ENCODE assay signal across 8 cellular contexts in genomic region chr12:11171145-11171952, GRCh38. TPM values are rescaled to one million over a fixed set of nuclear protein-coding genes. Genes with fewer than 3 reads are reported as not detected.
DNase-seq lines count a peak whose midpoint lies in the region; ATAC-seq and TF ChIP-seq lines count a peak whose summit lies in the region.

SMIM10L1 (plus strand) TSS chr12:11171194; CDS start chr12:11171357, 163 bp downstream.

- WGBS in prostate gland: under 1% methylated on average over 61 of the region's 70 CpGs
- WGBS in urinary bladder: under 1% methylated on average over 70 of the region's 70 CpGs

- no peaks in the 10 kb centered on the region for H3K9me3 Mint-ChIP-seq in T-helper 2 cell treated with Interferon-gamma antibody and Interleukin-4, amounts not matched to agents 5 μg/mL and 100 μg/mL, for 36 hours

- H3K4me1 Mint-ChIP-seq in T-helper 2 cell treated with Interferon-gamma antibody and Interleukin-4, amounts not matched to agents 5 μg/mL and 100 μg/mL, for 36 hours (ENCODE audit: low read depth): peaks cover 42% of the 10 kb centered on the region

- H3K27me3 ChIP-seq in right atrium auricular region (no peaks in the 10 kb centered on the region), prostate gland (replicated peaks; ENCODE audit: insufficient read depth) (no peaks in the 10 kb centered on the region)

- peak; percentile 97 for ATAC-seq in GM18505 (IDR thresholded peaks at IDR 0.05; ENCODE audit: unreplicated experiment)
- ATAC-seq in HG02970 (IDR thresholded peaks at IDR 0.05; ENCODE audit: low FRiP score, unreplicated experiment): peak; percentile 95

- peaks cover 0 to 35% of the 10 kb centered on the region in 2 donors for H3K4me1 ChIP-seq in right atrium auricular region
- no peaks in the 10 kb centered on the region for H3K4me1 ChIP-seq in prostate gland (replicated peaks)
- H3K4me1 ChIP-seq in urinary bladder (ENCODE audit: insufficient read depth): peaks cover 1% of the 10 kb centered on the region

- peaks cover 51% of the 10 kb centered on the region for H3K36me3 Mint-ChIP-seq in T-helper 2 cell treated with Interferon-gamma antibody and Interleukin-4, amounts not matched to agents 5 μg/mL and 100 μg/mL, for 36 hours (ENCODE audit: low read depth)

- H3K36me3 ChIP-seq in right atrium auricular region: no peaks in the 10 kb centered on the region
- no peaks in the 10 kb centered on the region for H3K36me3 ChIP-seq in prostate gland
- H3K36me3 ChIP-seq in urinary bladder (ENCODE audit: insufficient read depth): no peaks in the 10 kb centered on the region

- H3K4me3 Mint-ChIP-seq in T-helper 2 cell treated with Interferon-gamma antibody and Interleukin-4, amounts not matched to agents 5 μg/mL and 100 μg/mL, for 36 hours: peak within 1 kb of the TSS; percentile 96

- intact Hi-C loops in prostate gland (cut with DNase I): no loop called here

- H3K27ac Mint-ChIP-seq in T-helper 2 cell treated with Interferon-gamma antibody and Interleukin-4, amounts not matched to agents 5 μg/mL and 100 μg/mL, for 36 hours: peak within 1 kb of the TSS; percentile 99

- H3K9me3 ChIP-seq in right atrium auricular region (no peaks in the 10 kb centered on the region), prostate gland (no peaks in the 10 kb centered on the region)

- H3K27me3 Mint-ChIP-seq in T-helper 2 cell treated with Interferon-gamma antibody and Interleukin-4, amounts not matched to agents 5 μg/mL and 100 μg/mL, for 36 hours (ENCODE audit: low read depth): no peaks in the 10 kb centered on the region

- DNase-seq in NCI-H187 treated with DMSO at 0.1 percent for 48 hours (lab: John Stamatoyannopoulos, UW) (peak; percentile 52), anterior cingulate cortex (lab: John Stamatoyannopoulos, UW) (peak; percentile 14 to 92 (median 82)), right atrium auricular region (ENCODE audit: low spot score) (peak; percentile 93), prostate gland (ENCODE audit: low spot score) (peak; percentile 88)
- peak; percentile 88 for DNase-seq in T-helper 2 cell treated with Interferon-gamma antibody and Interleukin-4, amounts not matched to agents 5 μg/mL and 100 μg/mL, for 36 hours (ENCODE audit: low spot score)

- peak within 1 kb of the TSS; percentile 98 to 100 for H3K27ac ChIP-seq in right atrium auricular region
- H3K27ac ChIP-seq in prostate gland: peak within 1 kb of the TSS; percentile 90 to 93
- peak within 1 kb of the TSS; percentile 93 for H3K27ac ChIP-seq in urinary bladder (ENCODE audit: low read depth)

- H3K4me3 ChIP-seq in right atrium auricular region (peak within 1 kb of the TSS; percentile 95 to 99), prostate gland (peak within 1 kb of the TSS; percentile 89 to 97), urinary bladder (ENCODE audit: low read depth, low read length) (peak within 1 kb of the TSS; percentile 74)

- TF ChIP-seq CTCF in right atrium auricular region (IDR thresholded peaks at IDR 0.05) (peak in 1 of 2 donors; percentile 18), prostate gland (IDR thresholded peaks at IDR 0.05) (no peak)

- peak; percentile 90 for TF ChIP-seq POLR2A in GM18505 (IDR thresholded peaks at IDR 0.05; ENCODE audit: borderline replicate concordance, extremely low read depth, insufficient read depth, insufficient read length)
- TF ChIP-seq POLR2A in prostate gland (IDR thresholded peaks at IDR 0.05): peak; percentile 30

RNA-seq across cellular contexts. Expression of gene SMIM10L1, which starts in this region (rescaled TPM):
- 10 to 100 TPM; 11.8 to 13.3 TPM for total RNA-seq in right atrium auricular region
- 10 to 100 TPM in 1 of 2 donors, 1 to 10 TPM in 1; 9.8 to 10.8 TPM for total RNA-seq in prostate gland
- total RNA-seq in urinary bladder: 10.8 TPM
- 12.8 TPM for polyA plus RNA-seq in urinary bladder

Comparison
In these comparisons a context has a peak if more than half of its experiments do, and no peak if none do; other contexts are left out.
1. Peak in every context shown above with its lines: DNase-seq, ATAC-seq, H3K4me3 ChIP-seq and H3K27ac ChIP-seq.